1 cellular context compared by ENCODE assay signal in the genomic region with DNA sequence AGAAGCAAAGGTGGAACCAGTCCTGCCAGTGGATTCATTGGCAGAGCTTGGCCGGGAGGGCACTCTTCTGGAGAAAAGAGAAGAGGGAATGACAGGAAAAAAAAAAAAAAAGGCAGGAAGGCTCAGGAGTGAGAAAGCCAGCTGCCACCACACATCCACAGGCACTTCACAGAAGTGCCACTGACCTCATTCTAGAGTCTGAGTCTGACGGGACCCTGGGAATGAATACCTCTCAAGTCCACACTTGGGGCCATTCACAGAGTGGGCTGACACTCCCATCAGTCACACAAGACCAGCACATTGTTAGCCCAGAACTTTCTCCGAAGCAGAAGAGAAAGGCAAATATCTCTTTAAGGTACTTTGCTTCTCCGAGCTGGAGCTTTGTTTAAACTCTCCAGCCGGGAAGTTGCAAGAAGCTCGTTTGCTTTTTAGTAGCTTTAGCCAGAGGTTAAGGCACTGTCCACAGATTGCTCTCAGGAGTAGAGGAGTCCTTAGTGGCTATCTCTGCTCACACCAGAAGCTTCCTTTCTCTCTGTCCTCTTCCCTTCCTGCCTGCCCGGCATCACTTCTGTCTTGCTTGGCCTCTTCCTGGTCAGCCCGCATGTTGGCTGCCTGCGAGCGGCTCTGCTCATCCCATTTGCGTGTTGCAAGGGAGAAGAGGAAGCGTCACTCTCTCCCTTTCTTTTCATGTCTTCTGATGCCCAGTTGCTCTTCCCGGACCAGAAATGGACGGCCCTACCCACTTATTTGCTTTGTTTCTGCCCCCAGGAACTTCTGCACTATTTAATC.
TF ChIP-seq lines count a peak whose summit lies in the region.

No MANE protein-coding gene starts in this region.

TF ChIP-seq in K562, 482 proteins besides CTCF, POLR2A, EP300 and RAD21:
- TF ChIP-seq MEF2A (IDR thresholded peaks at IDR 0.05; ENCODE audit: control insufficient read depth, low read depth, low read length): no peak
- TF ChIP-seq ZBTB34 (CRISPR knock-in tag; IDR thresholded peaks at IDR 0.05): no peak
- no peak for TF ChIP-seq HOMEZ (CRISPR knock-in tag; IDR thresholded peaks at IDR 0.05)
